ENCODE assay signal across 14 cellular contexts in the genomic region with DNA sequence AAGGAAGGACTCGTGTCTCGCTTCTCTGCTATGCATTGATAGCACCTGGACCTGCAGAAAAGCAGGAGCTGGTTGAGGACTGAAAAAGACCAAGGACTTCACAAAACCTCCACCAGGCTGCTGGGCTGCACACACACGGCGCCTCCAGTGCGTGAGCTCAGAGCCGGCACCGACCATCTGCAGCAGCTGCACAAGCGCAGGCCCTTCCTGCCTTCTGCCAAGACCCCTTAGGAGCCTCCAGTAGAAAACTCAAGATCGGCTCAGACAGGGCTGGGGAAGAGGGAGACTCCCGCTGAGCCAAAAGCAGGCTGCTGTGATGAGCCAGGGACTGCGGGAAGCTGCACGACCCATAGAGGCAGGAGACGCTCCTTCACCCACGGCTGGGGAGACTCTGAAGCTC.
A peak's percentile ranks its signal among the peaks of the same experiment; 100 is the strongest.
DNase-seq lines count a peak whose midpoint lies in the region; TF ChIP-seq lines count a peak whose summit lies in the region.
"Had no signal": no experiment of that assay in that cellular context is flagged by ENCODE, and none has a peak within 500 bp of the region (broad histone marks: within the 10 kb centered on the region; RNA-seq: fewer than 3 reads in every experiment).

No MANE protein-coding gene starts in this region.

- H3K4me3 ChIP-seq in neural progenitor cell (no peak overlapping the region), trophoblast cell (ENCODE audit: low read depth, low read length) (no peak overlapping the region)
- H3K4me3 ChIP-seq: GM12878, GM23338 had no signal

- H3K4me2 ChIP-seq in H9 (ENCODE audit: insufficient read depth, insufficient read length, low read length) (no peak overlapping the region), neural progenitor cell (no peak overlapping the region), trophoblast cell (ENCODE audit: low read length) (no peak overlapping the region)
- H3K4me2 ChIP-seq: GM23338 had no signal

- H3K79me1 ChIP-seq in H9 (ENCODE audit: insufficient read depth, low read depth, low read length, poor library complexity, severe bottlenecking) (no peaks in the 10 kb centered on the region), trophoblast cell (ENCODE audit: low read length) (no peaks in the 10 kb centered on the region)

- H4K5ac ChIP-seq in H9 (ENCODE audit: insufficient read length, low read depth, low read length) = no peak overlapping the region

- H2BK12ac ChIP-seq in H9 (ENCODE audit: insufficient read length, low read depth, low read length) (no peak overlapping the region), trophoblast cell (ENCODE audit: low read length) (no peak overlapping the region)

- no CpG with 5 or more reads among the region's 14 CpGs for WGBS in H9 (ENCODE audit: extremely low coverage, insufficient read length, low lambda C conversion rate)
- WGBS in trophoblast cell (ENCODE audit: extremely low coverage, insufficient coverage, insufficient read length) = no CpG with 5 or more reads among the region's 14 CpGs

- H3K4me3 Mint-ChIP-seq in H9 (no peak overlapping the region), brain (no peak overlapping the region), neural progenitor cell (no peak overlapping the region)
- H3K4me3 Mint-ChIP-seq: B cell; CD4-positive, alpha-beta memory T cell; GM23338 had no signal

- H3K27ac ChIP-seq in H9 (ENCODE audit: insufficient read length, low read depth, low read length) (no peak overlapping the region), neural progenitor cell (no peak overlapping the region), trophoblast cell (ENCODE audit: low read depth, low read length) (no peak overlapping the region)

- H3K23me2 ChIP-seq in H9 (ENCODE audit: insufficient read length, low read depth, low read length, poor library complexity, severe bottlenecking) = no peaks in the 10 kb centered on the region

- H3K36me3 ChIP-seq in neural progenitor cell = no peaks in the 10 kb centered on the region
- no peaks in the 10 kb centered on the region for H3K36me3 ChIP-seq in trophoblast cell (ENCODE audit: control insufficient read depth in 1 of 2, insufficient read depth in 2 of 2, low read length in 2 of 2)

- H3K4me1 Mint-ChIP-seq in H9 (peaks cover 38 to 53% of the 10 kb centered on the region in 2 experiments), brain (peaks cover 58% of the 10 kb centered on the region), neural progenitor cell (peaks cover 36% of the 10 kb centered on the region)
- H3K4me1 Mint-ChIP-seq: B cell; CD4-positive, alpha-beta memory T cell had no signal

- no peaks in the 10 kb centered on the region for H3K9me3 Mint-ChIP-seq in H9
- no peaks in the 10 kb centered on the region for H3K9me3 Mint-ChIP-seq in brain
- H3K9me3 Mint-ChIP-seq in neural progenitor cell = no peaks in the 10 kb centered on the region
- H3K9me3 Mint-ChIP-seq: CD4-positive, alpha-beta memory T cell; GM23338 had no signal

- H3K4me1 ChIP-seq in H9 (ENCODE audit: insufficient read depth, low read length) (no peaks in the 10 kb centered on the region; the same call in 1 of the 2 replicates), neural progenitor cell (peaks cover 45% of the 10 kb centered on the region), trophoblast cell (ENCODE audit: control insufficient read depth in 1 of 2, insufficient read depth in 2 of 2, low read length in 2 of 2) (peaks cover 0 to 6% of the 10 kb centered on the region in 2 experiments)

- H4K91ac ChIP-seq in H9 (ENCODE audit: insufficient read length, low read depth, low read length) (no peak overlapping the region), trophoblast cell (ENCODE audit: low read depth, low read length) (no peak overlapping the region)

- H3K14ac ChIP-seq in H9 (ENCODE audit: insufficient read depth, low read length) (peak overlapping the region; percentile 35; the same call in 1 of the 2 replicates), trophoblast cell (ENCODE audit: low read length) (no peak overlapping the region)

- H3K18ac ChIP-seq in H9 (ENCODE audit: insufficient read length, low read depth, low read length) (no peak overlapping the region), trophoblast cell (ENCODE audit: low read length) (no peak overlapping the region)

- H2BK120ac ChIP-seq in H9 (ENCODE audit: low read depth, low read length, poor library complexity, severe bottlenecking) (no peak overlapping the region), trophoblast cell (ENCODE audit: insufficient read depth, low read length, poor library complexity) (no peak overlapping the region)

- H3K27me3 Mint-ChIP-seq in H9 (ENCODE audit: low read depth) (no peaks in the 10 kb centered on the region; the same call in 1 of the 2 replicates), brain (no peaks in the 10 kb centered on the region), neural progenitor cell (ENCODE audit: insufficient read depth, low read depth) (peaks cover 4% of the 10 kb centered on the region)

- H2BK15ac ChIP-seq in H9 (ENCODE audit: low read depth, low read length) = no peak overlapping the region

- H4K12ac ChIP-seq in trophoblast cell (ENCODE audit: low read depth, low read length) = no peak overlapping the region

- DNase-seq in NCI-H82 (lab: John Stamatoyannopoulos, UW) = peak; percentile 12
- no peak for DNase-seq in NCI-H82 treated with DMSO at 0.1 percent for 48 hours (lab: John Stamatoyannopoulos, UW; ENCODE audit: unreplicated experiment)
- no peak for DNase-seq in H9
- DNase-seq in neural progenitor cell (ENCODE audit: low spot score) = no peak
- DNase-seq in T-helper 9 cell = no peak
- no peak for DNase-seq in trophoblast cell
- DNase-seq: C1 segment of cervical spinal cord; CD4-positive, alpha-beta memory T cell; DMS79; H7 had no signal

- H2AK5ac ChIP-seq in H9 (ENCODE audit: insufficient read length, low read length) = no peak overlapping the region
- H2AK5ac ChIP-seq in trophoblast cell (ENCODE audit: low read length) = no peak overlapping the region

- H3K79me2 ChIP-seq in H9 (ENCODE audit: insufficient read depth, low read length) (no peaks in the 10 kb centered on the region; the same call in 1 of the 2 replicates), neural progenitor cell (ENCODE audit: low read depth) (peaks cover 85% of the 10 kb centered on the region), trophoblast cell (ENCODE audit: control insufficient read depth, insufficient read depth, low read length, poor library complexity) (no peaks in the 10 kb centered on the region)

- H3K9me3 ChIP-seq in H9 (ENCODE audit: control insufficient read depth, low read depth, low read length) (no peaks in the 10 kb centered on the region), neural progenitor cell (ENCODE audit: low read depth) (no peaks in the 10 kb centered on the region), trophoblast cell (ENCODE audit: insufficient read depth, low read depth, low read length) (no peaks in the 10 kb centered on the region)

- peaks cover 14% of the 10 kb centered on the region for H3F3A ChIP-seq in neural progenitor cell (ENCODE audit: low read depth)

- TF ChIP-seq CTCF in H9 (conservative IDR thresholded peaks at IDR 0.05) (no peak), brain (conservative IDR thresholded peaks at IDR 0.05) (no peak), neural progenitor cell (IDR thresholded peaks at IDR 0.05) (no peak)

- no peak overlapping the region for H3K56ac ChIP-seq in H9 (ENCODE audit: insufficient read length, low read depth, low read length)

- no peak overlapping the region for H2BK20ac ChIP-seq in H9 (ENCODE audit: low read depth, low read length, poor library complexity, severe bottlenecking)

- H2BK5ac ChIP-seq in H9 (ENCODE audit: insufficient read length, low read length) (no peak overlapping the region), trophoblast cell (ENCODE audit: low read depth, low read length, poor library complexity) (no peak overlapping the region)

- H4K20me1 ChIP-seq in H9 (ENCODE audit: control insufficient read depth, insufficient read depth, insufficient read length) (no peaks in the 10 kb centered on the region), neural progenitor cell (ENCODE audit: low read depth) (peaks cover 93% of the 10 kb centered on the region)

- peaks cover 3 to 14% (median 7%) of the 10 kb centered on the region in 3 experiments; a peak in 4 of 7 replicates for H3K36me3 Mint-ChIP-seq in H9 (ENCODE audit: insufficient read depth in 1 of 3, low read depth in 3 of 3)
- peaks cover 6% of the 10 kb centered on the region for H3K36me3 Mint-ChIP-seq in brain
- H3K36me3 Mint-ChIP-seq in neural progenitor cell = peaks cover 11% of the 10 kb centered on the region
- H3K36me3 Mint-ChIP-seq: CD4-positive, alpha-beta memory T cell had no signal

- no peaks in the 10 kb centered on the region for H3K27me3 ChIP-seq in H9 (ENCODE audit: insufficient read depth, low read length)
- no peaks in the 10 kb centered on the region for H3K27me3 ChIP-seq in neural progenitor cell
- no peaks in the 10 kb centered on the region for H3K27me3 ChIP-seq in trophoblast cell (ENCODE audit: insufficient read depth, low read length)

- H3K27ac Mint-ChIP-seq in H9 = peak overlapping the region in 1 of 3 experiments; percentile 44; a peak in 1 of 7 replicates
- peak overlapping the region in 4 of 5 experiments; percentile 59 to 95 (median 86) for H3K27ac Mint-ChIP-seq in brain
- peak overlapping the region; percentile 50 for H3K27ac Mint-ChIP-seq in neural progenitor cell
- H3K27ac Mint-ChIP-seq: B cell; CD4-positive, alpha-beta memory T cell; GM23338 had no signal

- H3K9ac ChIP-seq in H9 (ENCODE audit: extremely low read depth, insufficient read length, low read length) = no peak overlapping the region
- no peak overlapping the region for H3K9ac ChIP-seq in neural progenitor cell
- H3K9ac ChIP-seq in trophoblast cell (ENCODE audit: low read length) = no peak overlapping the region

- H4K8ac ChIP-seq in H9 (replicated peaks; ENCODE audit: insufficient read length, low read depth, low read length) (no peak overlapping the region), trophoblast cell (ENCODE audit: low read depth, low read length) (no peak overlapping the region)

- no peak overlapping the region for H2AFZ ChIP-seq in H9 (ENCODE audit: low read length)
- no peak overlapping the region for H2AFZ ChIP-seq in neural progenitor cell (replicated peaks)
- H2AFZ ChIP-seq in trophoblast cell (ENCODE audit: insufficient read depth, low read length, poor library complexity) = no peak overlapping the region
- H2AFZ ChIP-seq: GM23338 had no signal

- no peak overlapping the region for H3T11ph ChIP-seq in H9 (ENCODE audit: low read length)

- H3K23ac ChIP-seq in H9 (ENCODE audit: insufficient read length, low read depth, low read length) = no peak overlapping the region
- H3K23ac ChIP-seq in trophoblast cell (ENCODE audit: low read length) = no peak overlapping the region

- H3K4ac ChIP-seq in H9 (ENCODE audit: low read depth, low read length) (no peak overlapping the region), trophoblast cell (ENCODE audit: low read depth, low read length) (no peak overlapping the region)
